Comparison of ENCODE assay signal across 8 cellular contexts in the genomic region with DNA sequence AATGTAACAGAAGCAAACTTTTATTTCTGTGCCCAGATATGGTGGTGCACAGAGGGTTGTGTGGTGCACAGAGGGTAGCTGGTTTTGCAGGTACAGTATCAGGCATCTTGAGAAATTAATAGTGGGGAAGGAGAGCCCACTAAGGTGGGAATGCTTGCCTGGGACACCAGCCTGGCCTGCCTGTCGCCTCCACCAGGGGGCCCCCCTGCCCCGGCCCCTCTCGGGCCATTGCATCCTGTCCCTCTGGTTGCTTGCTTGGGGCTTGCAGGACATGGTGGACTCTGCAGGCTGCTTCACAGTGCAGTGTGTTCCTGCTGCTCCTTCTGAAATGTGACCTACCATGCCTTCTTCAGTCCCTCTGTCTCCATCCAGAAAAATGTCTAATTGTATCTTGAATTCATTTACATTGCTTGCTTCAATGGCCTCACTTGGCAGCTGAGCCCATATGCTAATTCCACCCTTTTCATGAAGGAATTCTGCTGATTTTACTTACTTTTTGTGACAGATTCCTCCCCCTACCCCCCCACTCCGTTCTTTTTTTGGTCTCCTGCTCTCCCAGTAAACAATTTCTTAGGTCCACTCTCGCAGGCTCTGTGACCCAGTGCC.
A peak's percentile ranks its signal among the peaks of the same experiment; 100 is the strongest.
DNase-seq lines count a peak whose midpoint lies in the region; ATAC-seq and TF ChIP-seq lines count a peak whose summit lies in the region.

No MANE protein-coding gene starts in this region.

- ATAC-seq in gastroesophageal sphincter (no peak), HG03460 (IDR thresholded peaks at IDR 0.05; ENCODE audit: unreplicated experiment) (no peak), HG03175 (IDR thresholded peaks at IDR 0.05; ENCODE audit: unreplicated experiment) (no peak)

- TF ChIP-seq POLR2A in gastroesophageal sphincter (IDR thresholded peaks at IDR 0.05): no peak

- no peaks in the 10 kb centered on the region for H3K79me2 ChIP-seq in KMS-11 (ENCODE audit: insufficient read depth, low read depth)

- no peaks in the 10 kb centered on the region for H3K27me3 ChIP-seq in KMS-11 (ENCODE audit: insufficient read depth, low read depth)
- H3K27me3 ChIP-seq in gastroesophageal sphincter: no peaks in the 10 kb centered on the region

- DNase-seq in ELR (ENCODE audit: low read depth): peak; percentile 62
- DNase-seq in activated T-cell treated with anti-CD3 and anti-CD28 coated beads for 48 hours (ENCODE audit: low read depth): peak; percentile 25
- peak; percentile 61 for DNase-seq in retina
- DNase-seq in NCI-H187 treated with DMSO at 0.1 percent for 48 hours (lab: John Stamatoyannopoulos, UW): no peak

- 60 to 65% methylated on average over 2 to 4 of the region's 5 CpGs for WGBS in gastroesophageal sphincter (ENCODE audit: low coverage in 1 of 2), 2 donors

- peak; percentile 65 for TF ChIP-seq CTCF in KMS-11 (conservative IDR thresholded peaks at IDR 0.05; ENCODE audit: low read depth, low read length)
- peak; percentile 18 to 67 (median 36) for TF ChIP-seq CTCF in gastroesophageal sphincter (IDR thresholded peaks at IDR 0.05)

- H3K9me3 ChIP-seq in gastroesophageal sphincter: peaks cover 0 to 11% (median 0%) of the 10 kb centered on the region in 3 donors

- H3K36me3 ChIP-seq in KMS-11 (ENCODE audit: insufficient read depth) (no peaks in the 10 kb centered on the region), gastroesophageal sphincter (no peaks in the 10 kb centered on the region)

- H2AFZ ChIP-seq in KMS-11 (ENCODE audit: low read depth): no peak overlapping the region

- H3K4me1 ChIP-seq in KMS-11 (ENCODE audit: low read depth, poor library complexity, severe bottlenecking) (no peaks in the 10 kb centered on the region), gastroesophageal sphincter (peaks cover 0 to 8% (median 0%) of the 10 kb centered on the region in 3 donors)

- H3K4me3 ChIP-seq in KMS-11 (IDR thresholded peaks at IDR 0.05; ENCODE audit: insufficient read depth, low read depth, low read length) (no peak overlapping the region), gastroesophageal sphincter (no peak overlapping the region)

- H3K4me2 ChIP-seq in KMS-11: no peak overlapping the region

- H3K27ac ChIP-seq in KMS-11: no peak overlapping the region
- no peak overlapping the region for H3K27ac ChIP-seq in gastroesophageal sphincter

- TF ChIP-seq EP300 in gastroesophageal sphincter (IDR thresholded peaks at IDR 0.05): no peak

- H3K9ac ChIP-seq in KMS-11: no peak overlapping the region

- H4K20me1 ChIP-seq in KMS-11 (ENCODE audit: insufficient read depth): no peaks in the 10 kb centered on the region
